Comparison of ENCODE assay signal across 8 cellular contexts in genomic region chr11:94543695-94544581, GRCh38. TPM values are rescaled to one million over a fixed set of nuclear protein-coding genes. Genes with fewer than 3 reads are reported as not detected.
A peak's percentile ranks its signal among the peaks of the same experiment; 100 is the strongest.
DNase-seq lines count a peak whose midpoint lies in the region; ATAC-seq and TF ChIP-seq lines count a peak whose summit lies in the region.

Gene FUT4, plus strand, starts transcription at chr11:94543921. Its CDS starts 213 bp downstream, at chr11:94544134.

- no CpG with 5 or more reads among the region's 101 CpGs for WGBS in mesendoderm (ENCODE audit: extremely low coverage, insufficient coverage, low lambda C conversion rate)

- H3K4me1 ChIP-seq in effector memory CD4-positive, alpha-beta T cell (ENCODE audit: control insufficient read depth, insufficient read depth, low read length, poor library complexity, severe bottlenecking) = peaks cover 16% of the 10 kb centered on the region
- no peaks in the 10 kb centered on the region for H3K4me1 ChIP-seq in mesendoderm (ENCODE audit: control insufficient read depth, low read depth, low read length)

- no peak within 1 kb of the TSS for H2AK5ac ChIP-seq in mesendoderm (ENCODE audit: low read length)

- H2BK15ac ChIP-seq in mesendoderm (replicated peaks; ENCODE audit: low read depth) = no peak within 1 kb of the TSS

- H3K79me2 ChIP-seq in mesendoderm (ENCODE audit: control insufficient read depth, insufficient read depth, low read length) = no peaks in the 10 kb centered on the region

- H3K56ac ChIP-seq in mesendoderm (ENCODE audit: low read length) = peak within 1 kb of the TSS; percentile 99

- no peaks in the 10 kb centered on the region for H3K9me3 ChIP-seq in effector memory CD4-positive, alpha-beta T cell (ENCODE audit: control insufficient read depth, low read length)

- peak within 1 kb of the TSS; percentile 69 for H3K18ac ChIP-seq in mesendoderm (ENCODE audit: low read length)

- peak within 1 kb of the TSS; percentile 50 for H3K4ac ChIP-seq in mesendoderm (ENCODE audit: low read depth, low read length)

- H3K36me3 ChIP-seq in effector memory CD4-positive, alpha-beta T cell (ENCODE audit: control insufficient read depth, insufficient read depth, low read length) = no peaks in the 10 kb centered on the region
- H3K36me3 ChIP-seq in mesendoderm (ENCODE audit: control insufficient read depth, insufficient read depth, low read length) = no peaks in the 10 kb centered on the region

- DNase-seq in NCI-H748 treated with DMSO at 0.1 percent for 48 hours (lab: John Stamatoyannopoulos, UW) (peak; percentile 48), mesendoderm (peak; percentile 93)
- peak; percentile 32 to 41 for DNase-seq in activated CD8-positive, alpha-beta memory T cell treated with anti-CD3 and anti-CD28 coated beads for 4 hours (ENCODE audit: low read depth in 2 of 2)
- DNase-seq in effector memory CD4-positive, alpha-beta T cell = peak; percentile 42 to 59 (median 54)
- peak; percentile 40 for DNase-seq in stimulated activated CD8-positive, alpha-beta memory T cell treated with anti-CD3 and anti-CD28 coated beads, Interleukin-15, amount 100 ng/mL, for 24 hours (ENCODE audit: low read depth)

- H3K4me3 ChIP-seq in effector memory CD4-positive, alpha-beta T cell (ENCODE audit: insufficient read depth, low read depth, low read length, poor library complexity, severe bottlenecking) = peak within 1 kb of the TSS; percentile 87
- peak within 1 kb of the TSS; percentile 63 for H3K4me3 ChIP-seq in mesendoderm (ENCODE audit: low read length)

- peak within 1 kb of the TSS; percentile 97 for H3K23ac ChIP-seq in mesendoderm (ENCODE audit: low read length)

- peak within 1 kb of the TSS; percentile 83 for H3K9ac ChIP-seq in mesendoderm (ENCODE audit: low read length)

- peak; percentile 68 for TF ChIP-seq POLR2A in GM19193 (IDR thresholded peaks at IDR 0.05; ENCODE audit: extremely low read depth, insufficient read depth, insufficient read length)

- H4K8ac ChIP-seq in mesendoderm (ENCODE audit: low read depth, low read length) = no peak within 1 kb of the TSS

- peak; percentile 87 for ATAC-seq in HG03432 (IDR thresholded peaks at IDR 0.05; ENCODE audit: unreplicated experiment)

- H2BK5ac ChIP-seq in mesendoderm (ENCODE audit: low read length) = peak within 1 kb of the TSS; percentile 72

- H2BK120ac ChIP-seq in mesendoderm (ENCODE audit: low read depth, low read length) = no peak within 1 kb of the TSS

- H3K79me1 ChIP-seq in mesendoderm (ENCODE audit: low read length) = no peaks in the 10 kb centered on the region

- TF ChIP-seq CTCF in C4-2B (conservative IDR thresholded peaks at IDR 0.05) = no peak

- no peaks in the 10 kb centered on the region for H3K27me3 ChIP-seq in effector memory CD4-positive, alpha-beta T cell (replicated peaks; ENCODE audit: control insufficient read depth, insufficient read depth, low read length, poor library complexity, severe bottlenecking)
- no peaks in the 10 kb centered on the region for H3K27me3 ChIP-seq in mesendoderm (ENCODE audit: insufficient read depth, low read length, poor library complexity)

- H4K5ac ChIP-seq in mesendoderm (ENCODE audit: low read length) = no peak within 1 kb of the TSS

- H3K27ac ChIP-seq in C4-2B = peak within 1 kb of the TSS; percentile 63
- H3K27ac ChIP-seq in effector memory CD4-positive, alpha-beta T cell (ENCODE audit: insufficient read depth, low read length, poor library complexity, severe bottlenecking) = peak within 1 kb of the TSS; percentile 83
- H3K27ac ChIP-seq in mesendoderm (ENCODE audit: low read depth, low read length) = peak within 1 kb of the TSS; percentile 68

- peak within 1 kb of the TSS; percentile 86 for H3K4me2 ChIP-seq in mesendoderm (ENCODE audit: low read length)

RNA-seq across cellular contexts. Expression of gene FUT4, which starts in this region (rescaled TPM):
- polyA plus RNA-seq in mesendoderm (2013, experiment 1 of 2) = 6.3 TPM
- 6.4 TPM for polyA plus RNA-seq in mesendoderm (2013, experiment 2 of 2)

Comparison
In these comparisons a context has a peak if more than half of its experiments do, and no peak if none do; other contexts are left out.
1. Peak in every context shown above with its lines: DNase-seq, ATAC-seq, H3K4me3 ChIP-seq and H3K27ac ChIP-seq.
2. DNase-seq: peak in every context shown above with its lines; median percentile 93 in mesendoderm; 54 in effector memory CD4-positive, alpha-beta T cell; 48 in NCI-H748 treated with DMSO at 0.1 percent for 48 hours; 40 in stimulated activated CD8-positive, alpha-beta memory T cell treated with anti-CD3 and anti-CD28 coated beads, Interleukin-15, amount 100 ng/mL, for 24 hours; 36 in activated CD8-positive, alpha-beta memory T cell treated with anti-CD3 and anti-CD28 coated beads for 4 hours.